In the genomic region with DNA sequence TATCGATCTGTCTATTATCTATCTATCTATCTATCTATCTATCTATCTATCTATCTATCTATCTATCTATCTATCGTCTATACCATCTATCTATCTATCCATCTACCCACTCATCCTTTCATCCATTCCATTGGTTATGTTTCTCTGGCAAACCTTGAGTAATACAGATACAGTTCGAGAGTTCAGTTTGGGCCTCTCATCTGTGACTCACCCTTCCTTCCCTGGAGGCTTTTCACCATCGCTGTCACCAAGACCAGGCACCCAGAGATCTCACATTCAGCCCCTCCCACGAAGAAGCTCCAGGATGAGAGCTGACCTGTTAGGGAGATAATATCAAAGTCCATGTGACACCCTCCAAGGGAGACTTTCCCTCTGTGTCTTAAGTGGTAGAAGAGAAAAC, we compare ENCODE assay signal across 19 cellular contexts.
"Had no signal": no experiment of that assay in that cellular context is flagged by ENCODE, and none has a peak within 500 bp of the region (broad histone marks: within the 10 kb centered on the region; RNA-seq: fewer than 3 reads in every experiment).

No MANE protein-coding gene starts in this region.

- H3K4me2 ChIP-seq: KMS-11, SK-N-SH had no signal

- FAIRE-seq: HepG2, RCC 7860 had no signal

- DNase-seq: IMR-90, MM.1S, NCI-H1092 treated with DMSO at 0.1 percent for 48 hours, NCI-H1436, NCI-H187, NCI-H2029, NCI-H2081 treated with DMSO at 0.1 percent for 48 hours, NCI-H2171 treated with DMSO at 0.1 percent for 48 hours, NCI-H345, NCI-H524, NCI-H526 treated with DMSO at 0.1 percent for 48 hours, NCI-H748 treated with DMSO at 0.1 percent for 48 hours, SHP77, SK-N-SH, T-helper 1 cell had no signal

- ATAC-seq: HepG2 had no signal

- H3K27ac ChIP-seq: KMS-11, RWPE1 had no signal

- H3K9ac ChIP-seq: KMS-11, SK-N-SH had no signal
